ENCODE assay signal across 27 cellular contexts in the genomic region with DNA sequence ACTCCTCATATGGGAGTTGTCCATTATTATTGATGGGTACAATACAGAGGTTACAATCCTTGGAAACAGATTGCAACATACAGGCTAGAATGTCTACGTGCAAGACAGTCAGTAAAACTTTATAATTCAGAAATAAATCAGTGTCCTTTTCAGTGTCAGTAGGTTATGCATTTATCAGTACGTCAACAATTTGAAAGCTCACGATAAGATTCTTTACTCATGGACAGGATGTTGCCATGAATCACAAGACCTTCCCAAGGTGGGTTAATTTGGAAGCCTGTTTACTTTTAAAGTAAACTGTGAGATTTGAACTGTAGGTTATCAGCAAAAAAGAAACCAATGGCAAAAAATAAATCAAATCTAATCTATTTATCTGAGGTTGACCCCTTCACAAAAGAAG.
"Had no signal": no experiment of that assay in that cellular context is flagged by ENCODE, and none has a peak within 500 bp of the region (broad histone marks: within the 10 kb centered on the region; RNA-seq: fewer than 3 reads in every experiment).

No MANE protein-coding gene starts in this region.

- H3K4me3 ChIP-seq: left lung, lower lobe of right lung, ovary, prostate gland, skin epidermis, stomach, testis, thyroid gland, transverse colon, upper lobe of right lung had no signal

- H3K4me1 Mint-ChIP-seq: naive B cell; stimulated activated naive B cell treated with anti-CD40 and anti-IgM and Interleukin-4, amounts not matched to agents 10 μg/mL and 1 μg/mL and 100 μg/mL, for 72 hours had no signal

- H3K9me3 ChIP-seq: left lung, lower lobe of right lung, ovary, prostate gland, stomach, testis, thyroid gland, transverse colon, upper lobe of right lung had no signal

- H3K36me3 ChIP-seq: left lung, lower lobe of right lung, ovary, prostate gland, stomach, thyroid gland, transverse colon, upper lobe of right lung had no signal

- H3K27ac Mint-ChIP-seq: naive B cell; natural killer cell treated with Interleukin-12 subunit alpha and Interleukin-12 subunit beta and Interleukin-15 and Interleukin-18, amount 100 ng/mL, for 72 hours; stimulated activated naive B cell treated with anti-CD40 and anti-IgM and Interleukin-4, amounts not matched to agents 10 μg/mL and 1 μg/mL and 100 μg/mL, for 72 hours had no signal

- FAIRE-seq: keratinocyte, urothelium cell line had no signal

- H3K27ac ChIP-seq: left lung, lower lobe of right lung, ovary, prostate gland, skin epidermis, stomach, testis, thyroid gland, transverse colon, upper lobe of right lung had no signal

- ATAC-seq: left cardiac atrium; left lung; lower lobe of right lung; natural killer cell treated with Interleukin-12 subunit alpha and Interleukin-12 subunit beta and Interleukin-15 and Interleukin-18, amount 100 ng/mL, for 72 hours; right cardiac atrium; sciatic nerve; stimulated activated naive B cell treated with anti-CD40 and anti-IgM and Interleukin-4, amounts not matched to agents 10 μg/mL and 1 μg/mL and 100 μg/mL, for 72 hours; stimulated activated naive CD8-positive, alpha-beta T cell treated with anti-CD3 and anti-CD28 coated beads, Interleukin-15, Interleukin-2, amounts not matched to agents 100 U/mL and 50 U/mL, for 24 hours; upper lobe of right lung had no signal

- H3K36me3 Mint-ChIP-seq: naive B cell; natural killer cell treated with Interleukin-12 subunit alpha and Interleukin-12 subunit beta and Interleukin-15 and Interleukin-18, amount 100 ng/mL, for 72 hours; stimulated activated naive B cell treated with anti-CD40 and anti-IgM and Interleukin-4, amounts not matched to agents 10 μg/mL and 1 μg/mL and 100 μg/mL, for 72 hours had no signal

- DNase-seq: kidney glomerular epithelial cell; left cardiac atrium; left lung; lower lobe of right lung; mammary epithelial cell; mesenchymal stem cell; naive B cell; ovary; retina; right cardiac atrium; stimulated activated CD4-positive, alpha-beta T cell treated with anti-CD3 and anti-CD28 coated beads, Interleukin-12 subunit alpha, Interleukin-12 subunit beta, amount 100 ng/mL, for 4 hours; stimulated activated CD4-positive, alpha-beta T cell treated with anti-CD3 and anti-CD28 coated beads, Interleukin-15, amount 100 ng/mL, for 24 hours; stimulated activated CD4-positive, alpha-beta T cell treated with anti-CD3 and anti-CD28 coated beads, Interleukin-2, amount 100 ng/mL, for 24 hours; stimulated activated CD4-positive, alpha-beta T cell treated with anti-CD3 and anti-CD28 coated beads, Interleukin-4, amount 100 ng/mL, for 1 hour; stimulated activated naive B cell treated with anti-CD40 and anti-IgM and Interleukin-4, amounts not matched to agents 10 μg/mL and 1 μg/mL and 100 μg/mL, for 72 hours; stimulated activated naive CD8-positive, alpha-beta T cell treated with anti-CD3 and anti-CD28 coated beads, Interleukin-15, Interleukin-2, amounts not matched to agents 100 U/mL and 50 U/mL, for 24 hours; stomach; testis; thyroid gland; transverse colon; upper lobe of right lung had no signal

- H3K27me3 Mint-ChIP-seq: naive B cell; natural killer cell treated with Interleukin-12 subunit alpha and Interleukin-12 subunit beta and Interleukin-15 and Interleukin-18, amount 100 ng/mL, for 72 hours; stimulated activated naive B cell treated with anti-CD40 and anti-IgM and Interleukin-4, amounts not matched to agents 10 μg/mL and 1 μg/mL and 100 μg/mL, for 72 hours had no signal

- H3K27me3 ChIP-seq: left lung, ovary, stomach, testis, thyroid gland, transverse colon, upper lobe of right lung had no signal

- H3K9me3 Mint-ChIP-seq: naive B cell had no signal

- H3K4me1 ChIP-seq: left lung, lower lobe of right lung, prostate gland, testis, thyroid gland, transverse colon, upper lobe of right lung had no signal

- H3K4me3 Mint-ChIP-seq: naive B cell; natural killer cell treated with Interleukin-12 subunit alpha and Interleukin-12 subunit beta and Interleukin-15 and Interleukin-18, amount 100 ng/mL, for 72 hours; stimulated activated naive B cell treated with anti-CD40 and anti-IgM and Interleukin-4, amounts not matched to agents 10 μg/mL and 1 μg/mL and 100 μg/mL, for 72 hours had no signal
